In the genomic region with DNA sequence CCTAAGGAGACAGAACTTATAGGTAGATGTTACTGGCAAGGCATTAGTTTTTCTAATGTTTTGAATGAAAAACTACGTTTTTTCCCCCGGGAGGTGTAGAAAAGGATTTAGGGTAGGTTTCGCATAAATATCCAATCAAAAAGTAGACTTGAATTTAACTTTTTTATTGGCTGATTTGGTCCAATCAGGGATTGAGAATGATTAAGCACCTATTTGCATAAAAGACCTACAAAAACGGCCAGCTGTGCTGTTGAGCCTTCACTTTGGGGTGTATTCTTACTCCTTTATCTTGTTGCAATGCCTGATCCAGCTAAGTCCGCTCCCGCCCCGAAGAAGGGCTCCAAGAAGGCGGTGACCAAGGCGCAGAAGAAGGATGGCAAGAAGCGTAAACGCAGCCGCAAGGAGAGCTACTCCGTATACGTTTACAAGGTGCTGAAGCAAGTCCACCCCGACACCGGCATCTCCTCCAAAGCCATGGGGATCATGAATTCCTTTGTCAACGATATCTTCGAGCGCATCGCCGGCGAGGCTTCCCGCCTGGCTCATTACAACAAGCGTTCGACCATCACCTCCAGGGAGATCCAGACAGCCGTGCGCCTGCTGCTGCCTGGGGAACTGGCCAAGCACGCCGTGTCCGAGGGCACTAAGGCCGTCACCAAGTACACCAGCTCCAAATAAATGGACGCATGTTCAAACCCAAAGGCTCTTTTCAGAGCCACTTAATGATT, we compare ENCODE assay signal across 1 cellular context.
TF ChIP-seq lines count a peak whose summit lies in the region.

No MANE protein-coding gene starts in this region.

TF ChIP-seq in K562, 482 proteins besides CTCF, POLR2A, EP300 and RAD21 (continued from another document and continues in another):
- TF ChIP-seq AFF1 (IDR thresholded peaks at IDR 0.05; ENCODE audit: low read depth in 1 of 2, partially characterized antibody in 2 of 2), result peak; percentile 80 to 81
- TF ChIP-seq ZNF511 (CRISPR knock-in tag; IDR thresholded peaks at IDR 0.05), result peak; percentile 46; the same call in 1 of the 2 replicates
- TF ChIP-seq SETDB1 (IDR thresholded peaks at IDR 0.05; ENCODE audit: low read length), result no peak
- TF ChIP-seq PHF8 (IDR thresholded peaks at IDR 0.05; ENCODE audit: borderline replicate concordance, low read length), result peak; percentile 52; the same call in 1 of the 2 replicates
- TF ChIP-seq PTTG1 (tag; IDR thresholded peaks at IDR 0.05; ENCODE audit: low read depth), result no peak
- TF ChIP-seq TBP (optimal IDR thresholded peaks at IDR 0.05; ENCODE audit: low read depth, low read length), result peak; percentile 94
- TF ChIP-seq, protein P1, sequence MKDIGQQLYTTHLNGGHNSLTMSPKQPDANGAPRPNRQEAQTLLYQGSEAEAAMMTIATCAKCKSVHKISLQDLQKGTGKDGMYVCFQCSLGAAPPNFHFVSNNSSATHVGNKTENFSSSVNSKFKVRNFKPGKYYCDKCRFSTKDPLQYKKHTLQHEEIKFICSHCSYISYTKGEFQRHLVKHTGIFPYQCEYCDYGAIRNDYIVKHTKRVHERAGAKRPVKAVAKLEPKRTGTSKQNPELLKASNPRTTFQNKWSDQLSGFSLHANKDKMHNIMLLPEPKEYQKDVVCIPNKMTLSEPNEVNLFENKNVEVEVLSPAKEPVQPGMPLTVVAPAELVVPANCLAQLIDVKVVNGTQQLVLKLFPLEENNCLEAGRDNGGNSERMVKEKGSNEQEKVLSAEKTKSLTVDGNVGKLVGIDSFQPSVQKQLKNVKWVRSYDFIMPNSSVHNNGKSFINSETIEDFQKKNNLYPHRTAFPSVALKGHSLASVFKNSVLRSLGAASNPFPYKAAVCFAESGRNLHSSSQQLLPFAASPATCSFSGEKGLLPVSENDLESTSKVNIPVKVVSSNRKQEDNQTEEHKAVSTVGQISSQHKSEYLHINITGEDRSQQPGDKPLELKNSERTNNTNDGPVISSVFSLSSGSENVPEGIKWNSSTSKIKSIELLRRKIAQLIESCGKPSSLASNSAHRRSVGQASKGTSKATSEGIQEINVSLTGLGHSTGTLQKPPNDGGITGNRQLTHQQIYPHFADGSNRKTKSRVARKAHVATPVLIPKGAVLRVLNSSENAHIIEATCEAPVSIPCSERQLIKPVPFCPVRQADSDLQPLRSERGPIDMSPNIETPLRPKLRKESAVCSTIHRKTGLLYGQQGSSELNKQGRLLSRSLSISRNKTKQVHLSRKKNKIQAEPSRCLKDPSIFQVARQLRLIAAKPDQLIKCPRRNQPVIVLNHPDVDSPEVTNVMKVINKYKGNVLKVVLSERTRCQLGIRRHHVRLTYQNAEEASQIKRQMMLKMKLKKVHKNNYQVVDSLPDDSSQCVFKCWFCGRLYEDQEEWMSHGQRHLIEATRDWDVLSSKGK (CRISPR knock-in tag; IDR thresholded peaks at IDR 0.05), result no peak
- TF ChIP-seq, protein P2, sequence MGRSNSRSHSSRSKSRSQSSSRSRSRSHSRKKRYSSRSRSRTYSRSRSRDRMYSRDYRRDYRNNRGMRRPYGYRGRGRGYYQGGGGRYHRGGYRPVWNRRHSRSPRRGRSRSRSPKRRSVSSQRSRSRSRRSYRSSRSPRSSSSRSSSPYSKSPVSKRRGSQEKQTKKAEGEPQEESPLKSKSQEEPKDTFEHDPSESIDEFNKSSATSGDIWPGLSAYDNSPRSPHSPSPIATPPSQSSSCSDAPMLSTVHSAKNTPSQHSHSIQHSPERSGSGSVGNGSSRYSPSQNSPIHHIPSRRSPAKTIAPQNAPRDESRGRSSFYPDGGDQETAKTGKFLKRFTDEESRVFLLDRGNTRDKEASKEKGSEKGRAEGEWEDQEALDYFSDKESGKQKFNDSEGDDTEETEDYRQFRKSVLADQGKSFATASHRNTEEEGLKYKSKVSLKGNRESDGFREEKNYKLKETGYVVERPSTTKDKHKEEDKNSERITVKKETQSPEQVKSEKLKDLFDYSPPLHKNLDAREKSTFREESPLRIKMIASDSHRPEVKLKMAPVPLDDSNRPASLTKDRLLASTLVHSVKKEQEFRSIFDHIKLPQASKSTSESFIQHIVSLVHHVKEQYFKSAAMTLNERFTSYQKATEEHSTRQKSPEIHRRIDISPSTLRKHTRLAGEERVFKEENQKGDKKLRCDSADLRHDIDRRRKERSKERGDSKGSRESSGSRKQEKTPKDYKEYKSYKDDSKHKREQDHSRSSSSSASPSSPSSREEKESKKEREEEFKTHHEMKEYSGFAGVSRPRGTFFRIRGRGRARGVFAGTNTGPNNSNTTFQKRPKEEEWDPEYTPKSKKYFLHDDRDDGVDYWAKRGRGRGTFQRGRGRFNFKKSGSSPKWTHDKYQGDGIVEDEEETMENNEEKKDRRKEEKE (IDR thresholded peaks at IDR 0.05; ENCODE audit: borderline replicate concordance in 1 of 2, control insufficient read depth in 1 of 2, low read depth in 2 of 2, low read length in 1 of 2), result peak in 1 of 2 experiments; percentile 82; a peak in 1 of 4 replicates
- TF ChIP-seq ZFP91 (CRISPR knock-in tag; IDR thresholded peaks at IDR 0.05), result 0 out of 2 replicates have a peak, but pooled peaks have one; percentile 45
- no peak for TF ChIP-seq POLR2AphosphoS2 (IDR thresholded peaks at IDR 0.05; ENCODE audit: low read length)
- TF ChIP-seq KLF16 (IDR thresholded peaks at IDR 0.05), result no peak
- no peak for TF ChIP-seq E2F8 (IDR thresholded peaks at IDR 0.05; ENCODE audit: low read depth, partially characterized antibody)
- no peak for TF ChIP-seq ZNF175 (CRISPR knock-in tag; IDR thresholded peaks at IDR 0.05; ENCODE audit: low read depth)
- TF ChIP-seq RBM34 (IDR thresholded peaks at IDR 0.05; ENCODE audit: borderline replicate concordance, insufficient read depth, low read length), result no peak
- TF ChIP-seq NFATC3 (IDR thresholded peaks at IDR 0.05), result no peak
- TF ChIP-seq NFIX (CRISPR knock-in tag; IDR thresholded peaks at IDR 0.05; ENCODE audit: low read depth), result no peak
- no peak for TF ChIP-seq ZNF354B (CRISPR knock-in tag; IDR thresholded peaks at IDR 0.05)
- TF ChIP-seq BRD4 (IDR thresholded peaks at IDR 0.05), result 0 out of 2 replicates have a peak, but pooled peaks have one; percentile 28
- TF ChIP-seq CBX3 (IDR thresholded peaks at IDR 0.05; ENCODE audit: borderline replicate concordance in 1 of 2, low read length in 2 of 2), result peak in 1 of 2 experiments; percentile 67; a peak in 1 of 3 replicates
- TF ChIP-seq SMARCA5 (IDR thresholded peaks at IDR 0.05), result no peak
- no peak for TF ChIP-seq PCBP1 (IDR thresholded peaks at IDR 0.05; ENCODE audit: low read depth, low read length, poor library complexity, severe bottlenecking)
- peak; percentile 44 for TF ChIP-seq TAF9B (IDR thresholded peaks at IDR 0.05; ENCODE audit: partially characterized antibody)
- no peak for TF ChIP-seq DLX4 (CRISPR knock-in tag; IDR thresholded peaks at IDR 0.05)
- no peak for TF ChIP-seq HDAC8 (tag; IDR thresholded peaks at IDR 0.05)
- no peak for TF ChIP-seq MTA2 (IDR thresholded peaks at IDR 0.05; ENCODE audit: low read depth)
- 0 out of 2 replicates have a peak, but pooled peaks have one; percentile 19 for TF ChIP-seq TCF7 (IDR thresholded peaks at IDR 0.05; ENCODE audit: borderline replicate concordance)
- TF ChIP-seq ATF1 (CRISPR knock-in tag; IDR thresholded peaks at IDR 0.05), result no peak
- peak; percentile 67 for TF ChIP-seq ATF1 (tag; IDR thresholded peaks at IDR 0.05)
- TF ChIP-seq ZNF76 (CRISPR knock-in tag; IDR thresholded peaks at IDR 0.05; ENCODE audit: borderline replicate concordance), result no peak
- TF ChIP-seq MBD2 (IDR thresholded peaks at IDR 0.05; ENCODE audit: borderline replicate concordance, low read depth), result peak; percentile 75
- no peak for TF ChIP-seq ARHGAP35 (IDR thresholded peaks at IDR 0.05; ENCODE audit: partially characterized antibody)
- 0 out of 2 replicates have a peak, but pooled peaks have one; percentile 41 for TF ChIP-seq ETS1 (conservative IDR thresholded peaks at IDR 0.05; ENCODE audit: control insufficient read depth, low read depth, low read length)
- TF ChIP-seq HNRNPLL (IDR thresholded peaks at IDR 0.05; ENCODE audit: low read depth, low read length, poor library complexity, severe bottlenecking), result peak; percentile 94
- TF ChIP-seq ZNF140 (CRISPR knock-in tag; IDR thresholded peaks at IDR 0.05), result no peak
- TF ChIP-seq ZNF551 (CRISPR knock-in tag; IDR thresholded peaks at IDR 0.05), result no peak
- peak; percentile 82 for TF ChIP-seq POLR2AphosphoS5 (IDR thresholded peaks at IDR 0.05; ENCODE audit: control insufficient read depth, insufficient read depth, low read depth, low read length)
- TF ChIP-seq SNRNP70 (optimal IDR thresholded peaks at IDR 0.05; ENCODE audit: low read depth, low read length), result no peak
- TF ChIP-seq USF2 (CRISPR knock-in tag; IDR thresholded peaks at IDR 0.05), result no peak
- TF ChIP-seq WHSC1 (IDR thresholded peaks at IDR 0.05; ENCODE audit: low read length), result no peak
- peak in 1 of 2 experiments; percentile 46; a peak in 1 of 4 replicates for TF ChIP-seq NONO (IDR thresholded peaks at IDR 0.05; ENCODE audit: low read depth in 2 of 2, low read length in 1 of 2)
